ENCODE assay signal across 17 cellular contexts in the genomic region with DNA sequence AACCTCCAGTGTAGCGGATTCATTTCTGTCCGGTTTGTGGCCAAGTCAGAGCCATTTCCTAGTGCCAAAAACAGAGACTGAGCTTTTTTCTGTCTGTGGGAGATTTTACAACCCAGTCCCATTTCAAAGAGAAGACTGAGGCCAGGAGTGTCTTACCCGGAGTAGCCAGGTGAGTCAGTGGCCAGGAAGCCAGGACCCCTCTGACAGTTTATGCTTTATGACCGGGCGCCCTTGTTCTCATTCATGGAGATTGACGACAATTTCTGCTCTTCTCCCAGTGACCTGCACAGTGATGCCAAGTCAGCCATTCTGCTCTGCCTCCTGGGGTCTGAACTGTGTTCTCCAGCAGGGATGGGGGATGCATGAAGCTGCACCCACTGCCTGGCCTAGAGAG. TPM values are rescaled to one million over a fixed set of nuclear protein-coding genes. Genes with fewer than 3 reads are reported as not detected.
A peak's percentile ranks its signal among the peaks of the same experiment; 100 is the strongest.
DNase-seq lines count a peak whose midpoint lies in the region; ATAC-seq and TF ChIP-seq lines count a peak whose summit lies in the region.
"Had no signal": no experiment of that assay in that cellular context is flagged by ENCODE, and none has a peak within 500 bp of the region (broad histone marks: within the 10 kb centered on the region; RNA-seq: fewer than 3 reads in every experiment).

No MANE protein-coding gene starts in this region.

- peak overlapping the region; percentile 73 for H2AFZ ChIP-seq in osteoblast (ENCODE audit: low read length)
- H2AFZ ChIP-seq: GM23338 had no signal

- H3K27me3 ChIP-seq in esophagus squamous epithelium (no peaks in the 10 kb centered on the region), osteoblast (ENCODE audit: insufficient read depth, low read length) (no peaks in the 10 kb centered on the region), tibial artery (no peaks in the 10 kb centered on the region)

- H4K20me1 ChIP-seq in osteoblast (ENCODE audit: insufficient read depth, low read length): no peaks in the 10 kb centered on the region

- 46 to 70% (median 55%) methylated on average over 6 of the region's 6 CpGs for WGBS in adipose tissue, 3 donors
- WGBS in esophagus squamous epithelium, 2 donors: 57 to 75% methylated on average over 3 to 6 of the region's 6 CpGs

- no peaks in the 10 kb centered on the region for H3K79me2 ChIP-seq in osteoblast (ENCODE audit: insufficient read depth, low read length)

- no peaks in the 10 kb centered on the region for H3K36me3 ChIP-seq in esophagus squamous epithelium
- H3K36me3 ChIP-seq in osteoblast (ENCODE audit: insufficient read depth, low read length): no peaks in the 10 kb centered on the region
- peaks cover 0 to 6% (median 0%) of the 10 kb centered on the region in 3 donors for H3K36me3 ChIP-seq in tibial artery

- intact Hi-C loops in esophagus squamous epithelium (cut with DNase I) (no loop called here), tibial artery (cut with DNase I; ENCODE audit: low total_unique reads) (loop anchor here (5.0 kb wide), 1 partner anchor 171 kb away; no protein-coding TSS in a partner anchor)

- peak overlapping the region; percentile 55 for H3K4me2 ChIP-seq in osteoblast (ENCODE audit: insufficient read depth, low read length)
- H3K4me2 ChIP-seq: GM23338 had no signal

- peak overlapping the region in 2 of 4 donors; percentile 42 to 51 for H3K4me3 ChIP-seq in esophagus squamous epithelium
- H3K4me3 ChIP-seq in osteoblast (ENCODE audit: insufficient read depth, low read length): no peak overlapping the region
- peak overlapping the region; percentile 55 for H3K4me3 ChIP-seq in tibial artery
- H3K4me3 ChIP-seq: GM23338 had no signal

- ATAC-seq in GM18861 (IDR thresholded peaks at IDR 0.05; ENCODE audit: unreplicated experiment): no peak
- ATAC-seq in activated CD4-positive, CD25-positive, alpha-beta regulatory T cell treated with anti-CD3 and anti-CD28 coated beads, Interleukin-2, amount 50 U/mL, for 24 hours: no peak
- ATAC-seq: GM23338, PC-3, T-cell had no signal

- DNase-seq in esophagus squamous epithelium (lab: John Stamatoyannopoulos, UW) (no peak), osteoblast (ENCODE audit: insufficient read length, low spot score, missing footprints) (peak; percentile 90), tibial artery (no peak), NCI-H446 treated with DMSO at 0.1 percent for 48 hours (lab: John Stamatoyannopoulos, UW) (no peak), inferior parietal cortex (ENCODE audit: extremely low spot score) (no peak)
- DNase-seq: activated CD4-positive, alpha-beta T cell treated with anti-CD3 and anti-CD28 coated beads for 1 hour; activated T-cell treated with anti-CD3 and anti-CD28 coated beads for 4 hours; CD4-positive, CD25-positive, alpha-beta regulatory T cell; effector CD8-positive, alpha-beta T cell; NCI-H1092 treated with DMSO at 0.1 percent for 48 hours; PC-3; T-cell had no signal

- H3K4me1 ChIP-seq in esophagus squamous epithelium (peaks cover 7 to 50% (median 17%) of the 10 kb centered on the region in 3 donors), osteoblast (ENCODE audit: insufficient read depth, low read length) (peaks cover 17% of the 10 kb centered on the region), tibial artery (peaks cover 0 to 61% (median 36%) of the 10 kb centered on the region in 4 donors)

- peak overlapping the region; percentile 22 for H3K27ac ChIP-seq in adipose tissue (ENCODE audit: low read depth, low read length)
- H3K27ac ChIP-seq in esophagus squamous epithelium: peak overlapping the region; percentile 61 to 90 (median 80)
- H3K27ac ChIP-seq in osteoblast (ENCODE audit: low read depth, low read length): peak overlapping the region; percentile 52
- peak overlapping the region; percentile 84 to 88 for H3K27ac ChIP-seq in tibial artery

- TF ChIP-seq CTCF in esophagus squamous epithelium (IDR thresholded peaks at IDR 0.05): no peak
- no peak for TF ChIP-seq CTCF in osteoblast (IDR thresholded peaks at IDR 0.05; ENCODE audit: extremely low read depth, low read depth, low read length)
- TF ChIP-seq CTCF in tibial artery (IDR thresholded peaks at IDR 0.05): no peak

- H3K9me3 ChIP-seq in esophagus squamous epithelium (no peaks in the 10 kb centered on the region), osteoblast (ENCODE audit: low read depth, low read length) (no peaks in the 10 kb centered on the region), tibial artery (no peaks in the 10 kb centered on the region)

- TF ChIP-seq POLR2A in esophagus squamous epithelium (IDR thresholded peaks at IDR 0.05): no peak

RNA-seq across cellular contexts. Expression of a gene that starts 0.7 kb away (rescaled TPM):
- 100 to 1,000 TPM in 1 of 3 donors, 1 to 10 TPM in 2; 2.1 to 191 (median 4.8) TPM for polyA plus RNA-seq in adipose tissue
- total RNA-seq in esophagus squamous epithelium (10 to 100 TPM in 2 of 4 donors, 1 to 10 TPM in 1, under 1 TPM in 1; 0.76 to 40.2 (median 7.8) TPM), osteoblast (0.72 and 1.5 TPM in 2 replicates)
- total RNA-seq: CD4-positive, CD25-positive, alpha-beta regulatory T cell; PC-3 had no signal
- polyA plus RNA-seq: keratinocyte had no signal

RNA-seq across cellular contexts. Expression of a gene that starts 20.0 kb away (rescaled TPM):
- 1 to 10 TPM; 2.5 to 3.6 (median 2.5) TPM for polyA plus RNA-seq in adipose tissue
- total RNA-seq in esophagus squamous epithelium (1 to 10 TPM; 2.5 to 6.3 (median 3.3) TPM), osteoblast (8.5 and 10.5 TPM in 2 replicates)

Comparison
In these comparisons a context has a peak if more than half of its experiments do, and no peak if none do; other contexts are left out.
1. H3K27ac ChIP-seq: peak in every context shown above with its lines; median percentile 86 in tibial artery; 80 in esophagus squamous epithelium; 52 in osteoblast; 22 in adipose tissue.